In genomic region chrX:72349190-72349589, GRCh38 we compare ENCODE assay signal across 9 cellular contexts. TPM values are rescaled to one million over a fixed set of nuclear protein-coding genes. Genes with fewer than 3 reads are reported as not detected.
A peak's percentile ranks its signal among the peaks of the same experiment; 100 is the strongest.
DNase-seq lines count a peak whose midpoint lies in the region; ATAC-seq and TF ChIP-seq lines count a peak whose summit lies in the region.
"Had no signal": no experiment of that assay in that cellular context is flagged by ENCODE, and none has a peak within 500 bp of the region (broad histone marks: within the 10 kb centered on the region; RNA-seq: fewer than 3 reads in every experiment).

No MANE protein-coding gene starts in this region.

- peak overlapping the region; percentile 72 for H3K4me3 Mint-ChIP-seq in activated CD4-positive, alpha-beta T cell treated with anti-CD3 and anti-CD28 coated beads, Interleukin-2, amount 10 ng/mL, durations not matched to agents 24 days and 14 days

- peak overlapping the region; percentile 85 for H3K27ac Mint-ChIP-seq in activated CD4-positive, alpha-beta T cell treated with anti-CD3 and anti-CD28 coated beads, Interleukin-2, amount 10 ng/mL, durations not matched to agents 24 days and 14 days

- no peaks in the 10 kb centered on the region for H3K9me3 ChIP-seq in psoas muscle

- H3K4me1 ChIP-seq in psoas muscle = no peaks in the 10 kb centered on the region

- no peak for TF ChIP-seq CTCF in psoas muscle (IDR thresholded peaks at IDR 0.05)

- intact Hi-C loops in activated CD4-positive, alpha-beta T cell treated with anti-CD3 and anti-CD28 coated beads, Interleukin-2, amount 10 ng/mL, durations not matched to agents 24 days and 14 days (cut with micrococcal nuclease) = loop anchor here (5.0 kb wide), 1 partner anchor 42 kb away; the partner anchor contains the start of gene CITED1
- intact Hi-C loops in psoas muscle (cut with DNase I) = no loop called here

- no peaks in the 10 kb centered on the region for H3K36me3 ChIP-seq in psoas muscle (ENCODE audit: insufficient read depth in 1 of 2, low read depth in 1 of 2)

- no peak overlapping the region for H3K4me3 ChIP-seq in psoas muscle

- H3K36me3 Mint-ChIP-seq in activated CD4-positive, alpha-beta T cell treated with anti-CD3 and anti-CD28 coated beads, Interleukin-2, amount 10 ng/mL, durations not matched to agents 24 days and 14 days (ENCODE audit: low read depth) = peaks cover 19% of the 10 kb centered on the region

- ATAC-seq in GM21367 (IDR thresholded peaks at IDR 0.05; ENCODE audit: unreplicated experiment) (peak; percentile 86), HG03103 (IDR thresholded peaks at IDR 0.05; ENCODE audit: low read depth, unreplicated experiment) (peak; percentile 82), psoas muscle (no peak)

- no peaks in the 10 kb centered on the region for H3K27me3 Mint-ChIP-seq in activated CD4-positive, alpha-beta T cell treated with anti-CD3 and anti-CD28 coated beads, Interleukin-2, amount 10 ng/mL, durations not matched to agents 24 days and 14 days

- H3K9me3 Mint-ChIP-seq in activated CD4-positive, alpha-beta T cell treated with anti-CD3 and anti-CD28 coated beads, Interleukin-2, amount 10 ng/mL, durations not matched to agents 24 days and 14 days = no peaks in the 10 kb centered on the region

- peak; percentile 51 for DNase-seq in activated CD4-positive, alpha-beta T cell treated with anti-CD3 and anti-CD28 coated beads, Interleukin-2, amount 10 ng/mL, durations not matched to agents 24 days and 14 days
- DNase-seq in activated CD4-positive, alpha-beta T cell treated with anti-CD3 and anti-CD28 coated beads for 4 hours = no peak
- no peak for DNase-seq in psoas muscle
- DNase-seq in NCI-H2171 (lab: John Stamatoyannopoulos, UW) = no peak
- no peak for DNase-seq in G401 (ENCODE audit: low spot score)
- DNase-seq: kidney glomerular epithelial cell had no signal

- peak overlapping the region; percentile 4 for H3K27ac ChIP-seq in cingulate gyrus (ENCODE audit: low read depth, low read length)
- no peak overlapping the region for H3K27ac ChIP-seq in psoas muscle

- peaks cover 19% of the 10 kb centered on the region for H3K4me1 Mint-ChIP-seq in activated CD4-positive, alpha-beta T cell treated with anti-CD3 and anti-CD28 coated beads, Interleukin-2, amount 10 ng/mL, durations not matched to agents 24 days and 14 days

- H3K27me3 ChIP-seq in psoas muscle (ENCODE audit: insufficient read depth in 3 of 3, low read length in 2 of 3) = peaks cover 0 to 15% (median 0%) of the 10 kb centered on the region in 3 donors

- 66 to 83% (median 69%) methylated on average over 3 of the region's 3 CpGs for WGBS in psoas muscle, 3 donors

- in situ Hi-C loops in G401 (cut with HindIII; ENCODE audit: low sequenced_read_pairs) = no loop called here

RNA-seq across cellular contexts. Expression of gene CITED1, which starts 43.5 kb away (rescaled TPM):
- total RNA-seq in activated CD4-positive, alpha-beta T cell treated with anti-CD3 and anti-CD28 coated beads, Interleukin-2, amount 10 ng/mL, durations not matched to agents 24 days and 14 days = not detected in 2 replicates
- total RNA-seq in psoas muscle = 1 to 10 TPM in 1 of 4 donors, not detected in 3; 2.3 TPM
- under 1 TPM; 0.19 to 0.96 (median 0.59) TPM for polyA plus RNA-seq in psoas muscle
- 0.58 and 4.3 TPM in 2 replicates for total RNA-seq in G401 (2014; rRNA removed; shearing (Covaris generic))

Comparison
In these comparisons a context has a peak if more than half of its experiments do, and no peak if none do; other contexts are left out.
1. ATAC-seq: peak in GM21367 (single experiment) and HG03103 (single experiment); none in psoas muscle (0 of 4).